10 cellular contexts compared by ENCODE assay signal in the genomic region with DNA sequence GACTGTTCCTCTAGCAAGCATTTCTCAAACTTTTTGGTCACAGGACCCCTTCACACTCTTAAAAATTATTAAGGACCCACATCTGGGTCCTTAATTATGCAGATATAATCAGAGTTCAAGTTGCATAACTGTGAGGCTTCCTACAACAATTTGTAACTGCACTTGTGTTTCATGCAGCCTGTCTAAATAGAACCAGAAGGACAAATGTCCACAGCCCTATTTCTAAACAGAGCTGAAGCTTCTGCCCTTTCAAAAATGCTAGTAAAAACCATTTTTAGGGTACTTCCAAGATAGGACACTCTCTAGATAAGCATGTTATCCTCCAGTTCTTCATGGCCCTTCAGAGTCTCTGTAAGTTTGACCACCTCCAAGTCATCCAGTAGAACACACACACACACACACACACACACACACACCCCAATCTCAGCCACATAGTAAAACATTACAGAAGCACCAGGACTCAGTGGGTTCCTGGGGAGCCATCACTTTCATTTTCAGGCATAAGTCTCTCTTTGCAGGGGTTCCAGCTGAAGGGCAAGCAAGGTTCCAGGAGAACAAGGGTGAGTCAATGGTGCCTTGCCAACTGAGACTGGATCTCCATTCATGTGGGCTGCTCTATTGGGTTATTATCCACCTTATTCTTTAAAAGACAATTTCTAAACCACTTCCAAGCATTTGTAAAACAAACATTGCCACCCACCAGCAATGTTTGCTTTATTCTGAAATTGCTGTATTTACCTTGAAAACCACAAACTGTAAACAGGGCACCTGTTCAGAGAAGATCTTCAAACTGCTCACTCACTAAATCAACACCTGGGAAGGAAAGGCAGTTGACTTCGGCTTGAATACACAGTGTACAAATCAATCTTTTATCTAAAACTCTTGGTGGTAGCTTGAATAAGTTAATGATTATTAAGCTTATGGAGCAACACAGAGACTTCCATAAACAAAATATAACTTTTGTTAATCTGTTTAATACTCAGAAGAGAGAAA.
A peak's percentile ranks its signal among the peaks of the same experiment; 100 is the strongest.
DNase-seq lines count a peak whose midpoint lies in the region; ATAC-seq and TF ChIP-seq lines count a peak whose summit lies in the region.
"Had no signal": no experiment of that assay in that cellular context is flagged by ENCODE, and none has a peak within 500 bp of the region (broad histone marks: within the 10 kb centered on the region; RNA-seq: fewer than 3 reads in every experiment).

No MANE protein-coding gene starts in this region.

- TF ChIP-seq CTCF in GM12865 (IDR thresholded peaks at IDR 0.05; ENCODE audit: insufficient read depth, low read depth, low read length, missing control alignments): no peak

- DNase-seq in GM12865 (ENCODE audit: low read depth) (peak; percentile 61), HuH-7 (ENCODE audit: low spot score) (peak; percentile 51), kidney glomerular epithelial cell (lab: John Stamatoyannopoulos, UW) (peak; percentile 53), ureter (ENCODE audit: low spot score) (no peak), occipital lobe (lab: John Stamatoyannopoulos, UW) (no peak)
- DNase-seq: activated CD4-positive, alpha-beta T cell treated with anti-CD3 and anti-CD28 coated beads for 48 hours; effector memory CD8-positive, alpha-beta T cell had no signal

- ATAC-seq in GM21528 (IDR thresholded peaks at IDR 0.05; ENCODE audit: low FRiP score, unreplicated experiment) (peak; percentile 70), GM19328 (IDR thresholded peaks at IDR 0.05; ENCODE audit: unreplicated experiment) (no peak)
- no peak for ATAC-seq in activated CD4-positive, CD25-positive, alpha-beta regulatory T cell treated with anti-CD3 and anti-CD28 coated beads, Interleukin-2, amount 50 U/mL, for 24 hours
- ATAC-seq: effector memory CD8-positive, alpha-beta T cell had no signal

- H3K4me3 ChIP-seq in GM12865 (ENCODE audit: low read depth, low read length): no peak overlapping the region

Comparison
In these comparisons a context has a peak if more than half of its experiments do, and no peak if none do; other contexts are left out.
1. DNase-seq: peak in GM12865 (single experiment), HuH-7 (single experiment) and kidney glomerular epithelial cell (single experiment); none in ureter (single experiment) and occipital lobe (single experiment).